Comparison of ENCODE assay signal across 21 cellular contexts in the genomic region with DNA sequence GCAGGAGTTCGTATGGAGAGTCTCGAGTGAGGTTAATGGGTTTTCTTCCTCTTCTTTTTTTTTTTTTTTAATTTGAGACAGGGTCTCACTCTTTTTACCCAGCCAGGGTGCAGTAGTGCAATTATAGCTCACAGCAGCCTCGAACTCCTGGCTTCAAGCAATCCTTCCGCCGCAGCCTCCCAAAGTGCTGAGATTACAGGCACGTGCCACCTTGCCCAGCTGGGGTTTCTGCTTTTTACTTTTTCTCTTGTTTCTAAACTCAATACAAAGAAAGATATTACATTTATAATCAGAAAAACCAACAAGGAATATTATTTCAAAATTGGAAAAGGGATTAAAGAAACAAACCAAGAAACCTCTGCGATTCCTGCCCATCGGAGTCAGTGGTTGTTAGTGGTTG.
DNase-seq lines count a peak whose midpoint lies in the region; ATAC-seq, FAIRE-seq and TF ChIP-seq lines count a peak whose summit lies in the region.
"Had no signal": no experiment of that assay in that cellular context is flagged by ENCODE, and none has a peak within 500 bp of the region (broad histone marks: within the 10 kb centered on the region; RNA-seq: fewer than 3 reads in every experiment).

No MANE protein-coding gene starts in this region.

- H3K79me2 ChIP-seq in HCT116 (ENCODE audit: insufficient read depth, low read length) (peaks cover 88% of the 10 kb centered on the region), astrocyte (ENCODE audit: insufficient read depth, low read length) (peaks cover 11% of the 10 kb centered on the region), smooth muscle cell (ENCODE audit: low read depth) (peaks cover 15% of the 10 kb centered on the region)

- FAIRE-seq in astrocyte (lab: Jason Lieb, UNC) = no peak
- no peak for FAIRE-seq in GM12892 (lab: Jason Lieb, UNC)
- FAIRE-seq: GM19239 had no signal

- POLR2A ChIA-PET in HCT116 (lab: Charles Lee) = no interaction called here

- H3K79me1 ChIP-seq in mesenchymal stem cell (replicated peaks; ENCODE audit: low read length, poor library complexity, severe bottlenecking) = peaks cover 9% of the 10 kb centered on the region

- H3K36me3 Mint-ChIP-seq in astrocyte (ENCODE audit: low read depth, unreplicated experiment) = no peaks in the 10 kb centered on the region
- H3K36me3 Mint-ChIP-seq in nephron progenitor cell (ENCODE audit: low read depth) = no peaks in the 10 kb centered on the region
- H3K36me3 Mint-ChIP-seq: activated CD8-positive, alpha-beta memory T cell treated with anti-CD3 and anti-CD28 coated beads, Interleukin-2, amount 10 ng/mL, durations not matched to agents 7 days and 5 days had no signal

- peak overlapping the region in 1 of 2 experiments; percentile 100 for H2BK12ac ChIP-seq in mesenchymal stem cell (ENCODE audit: low read length in 2 of 2)

- H2BK120ac ChIP-seq in mesenchymal stem cell (ENCODE audit: low read depth, low read length) = peak overlapping the region; percentile 29

- no peak overlapping the region for H3K23ac ChIP-seq in mesenchymal stem cell (ENCODE audit: low read length in 2 of 2)

- H2BK15ac ChIP-seq in mesenchymal stem cell (ENCODE audit: low read depth, poor library complexity, severe bottlenecking) = peak overlapping the region; percentile 55

- H4K8ac ChIP-seq in mesenchymal stem cell (ENCODE audit: low read length) = peak overlapping the region; percentile 93

- H2AFZ ChIP-seq in HCT116 (ENCODE audit: low read depth, low read length, poor library complexity, severe bottlenecking) = no peak overlapping the region
- H2AFZ ChIP-seq in astrocyte (ENCODE audit: low read depth, low read length) = no peak overlapping the region
- H2AFZ ChIP-seq in mesenchymal stem cell (ENCODE audit: low read depth, low read length) = no peak overlapping the region
- no peak overlapping the region for H2AFZ ChIP-seq in smooth muscle cell (ENCODE audit: low read depth)

- H3K27me3 Mint-ChIP-seq in astrocyte (ENCODE audit: low read depth, unreplicated experiment) (peaks cover 2% of the 10 kb centered on the region), nephron progenitor cell (ENCODE audit: low read depth, poor library complexity) (peaks cover 9% of the 10 kb centered on the region)
- H3K27me3 Mint-ChIP-seq: activated CD8-positive, alpha-beta memory T cell treated with anti-CD3 and anti-CD28 coated beads, Interleukin-2, amount 10 ng/mL, durations not matched to agents 7 days and 5 days; stimulated activated naive CD8-positive, alpha-beta T cell treated with anti-CD3 and anti-CD28 coated beads, Interleukin-15, Interleukin-2, amounts not matched to agents 100 ng/mL and 50 ng/mL, for 24 hours had no signal

- H3K4me1 Mint-ChIP-seq in astrocyte (ENCODE audit: low read depth, unreplicated experiment) (peaks cover 49% of the 10 kb centered on the region), nephron progenitor cell (peaks cover 57% of the 10 kb centered on the region)

- H3K27me3 ChIP-seq in HCT116 (ENCODE audit: insufficient read depth, low read length) (no peaks in the 10 kb centered on the region), astrocyte (ENCODE audit: insufficient read depth, low read length) (no peaks in the 10 kb centered on the region), mesenchymal stem cell (ENCODE audit: control insufficient read depth in 1 of 2, insufficient read depth in 1 of 2, low read length in 2 of 2) (no peaks in the 10 kb centered on the region), smooth muscle cell (ENCODE audit: low read depth) (no peaks in the 10 kb centered on the region)
- H3K27me3 ChIP-seq: MG63 had no signal

- no peak overlapping the region for H2AK5ac ChIP-seq in mesenchymal stem cell (ENCODE audit: low read length, severe bottlenecking)

- H2BK5ac ChIP-seq in mesenchymal stem cell (ENCODE audit: low read depth, low read length, poor library complexity, severe bottlenecking) = peak overlapping the region; percentile 1

- no TSS peak for BruUV-seq in HCT116 (replicated peaks; lab: Mats Ljungman, UMichigan)

- 0 out of 2 replicates have a peak overlapping the region, but pooled peaks have one; percentile 27 for H3K9ac ChIP-seq in HCT116 (ENCODE audit: low read length)
- H3K9ac ChIP-seq in astrocyte (ENCODE audit: low read length) = peak overlapping the region; percentile 58
- peak overlapping the region; percentile 69 for H3K9ac ChIP-seq in mesenchymal stem cell (ENCODE audit: low read length)
- no peak overlapping the region for H3K9ac ChIP-seq in smooth muscle cell (ENCODE audit: low read depth)

- H3K9me3 ChIP-seq in HCT116 (ENCODE audit: control insufficient read depth in 1 of 2, insufficient read depth in 1 of 2, low read depth in 1 of 2, low read length in 2 of 2) (no peaks in the 10 kb centered on the region), astrocyte (ENCODE audit: insufficient read depth, low read depth, low read length) (no peaks in the 10 kb centered on the region), mesenchymal stem cell (ENCODE audit: control insufficient read depth, low read length) (no peaks in the 10 kb centered on the region), smooth muscle cell (replicated peaks; ENCODE audit: low read depth) (no peaks in the 10 kb centered on the region)
- H3K9me3 ChIP-seq: Caco-2, MG63, prostate gland had no signal

- peak overlapping the region; percentile 40 for H4K91ac ChIP-seq in mesenchymal stem cell (ENCODE audit: low read length)

- no peak for TF ChIP-seq POLR2A in HCT116 (IDR thresholded peaks at IDR 0.05; ENCODE audit: borderline replicate concordance, extremely low read depth, insufficient read depth, insufficient read length)
- TF ChIP-seq POLR2A in GM12892 (IDR thresholded peaks at IDR 0.05; ENCODE audit: low read depth, low read length) = no peak

- peaks cover 2 to 10% of the 10 kb centered on the region in 2 experiments; a peak in 1 of 4 replicates for H3K36me3 ChIP-seq in HCT116 (ENCODE audit: control insufficient read depth in 1 of 2, insufficient read depth in 2 of 2, low read length in 2 of 2)
- no peaks in the 10 kb centered on the region for H3K36me3 ChIP-seq in astrocyte (ENCODE audit: insufficient read depth, low read length)
- H3K36me3 ChIP-seq in mesenchymal stem cell (ENCODE audit: control insufficient read depth in 1 of 2, insufficient read depth in 2 of 2, low read depth in 1 of 2, low read length in 2 of 2) = peaks cover 0 to 23% of the 10 kb centered on the region in 2 experiments
- H3K36me3 ChIP-seq in smooth muscle cell (ENCODE audit: low read depth) = no peaks in the 10 kb centered on the region
- H3K36me3 ChIP-seq: prostate gland had no signal

- H3K9me3 Mint-ChIP-seq in astrocyte (ENCODE audit: unreplicated experiment) (no peaks in the 10 kb centered on the region), nephron progenitor cell (no peaks in the 10 kb centered on the region)
- H3K9me3 Mint-ChIP-seq: endodermal cell; HFFc6; stimulated activated naive CD8-positive, alpha-beta T cell treated with anti-CD3 and anti-CD28 coated beads, Interleukin-15, Interleukin-2, amounts not matched to agents 100 ng/mL and 50 ng/mL, for 24 hours had no signal

- CTCF ChIA-PET in HCT116 (lab: Charles Lee) = interaction anchor here (0.7 kb wide), 1 partner anchor 13 kb away, joined by 3 read pairs; no protein-coding TSS in a partner anchor

- H3K4me1 ChIP-seq in HCT116 (ENCODE audit: control insufficient read depth in 1 of 2, insufficient read depth in 2 of 2, low read length in 2 of 2) (peaks cover 42 to 68% of the 10 kb centered on the region in 2 experiments), astrocyte (ENCODE audit: insufficient read depth, low read length) (peaks cover 60% of the 10 kb centered on the region), mesenchymal stem cell (ENCODE audit: control insufficient read depth, insufficient read depth, low read depth, low read length) (peaks cover 67% of the 10 kb centered on the region), smooth muscle cell (ENCODE audit: low read depth) (peaks cover 32% of the 10 kb centered on the region)

- H3K14ac ChIP-seq in mesenchymal stem cell (ENCODE audit: low read length in 2 of 2) = no peak overlapping the region

- RAD21 ChIA-PET in HCT116 (lab: Charles Lee; ENCODE audit: low non-redundant PET in 1 of 2, low total read pairs in 2 of 2, uncharacterized antibody in 2 of 2, unreplicated experiment in 2 of 2) = no interaction called here

- TF ChIP-seq RAD21 in HCT116 (IDR thresholded peaks at IDR 0.05; ENCODE audit: low read depth) = no peak

- peaks cover 15% of the 10 kb centered on the region for H3F3A ChIP-seq in smooth muscle cell (ENCODE audit: low read depth)

- no peak overlapping the region for H3K4me3 ChIP-seq in HCT116 (replicated peaks in 1 of 2; ENCODE audit: low read depth in 1 of 2, low read length in 2 of 2)
- no peak overlapping the region for H3K4me3 ChIP-seq in astrocyte (ENCODE audit: insufficient read depth, low read depth, low read length)
- H3K4me3 ChIP-seq in mesenchymal stem cell (ENCODE audit: insufficient read depth in 1 of 2, low read depth in 1 of 2, low read length in 2 of 2) = peak overlapping the region in 1 of 2 experiments; percentile 44
- H3K4me3 ChIP-seq in smooth muscle cell = no peak overlapping the region
- H3K4me3 ChIP-seq: prostate gland had no signal

- H3K4me3 Mint-ChIP-seq in astrocyte (ENCODE audit: unreplicated experiment) (no peak overlapping the region), nephron progenitor cell (no peak overlapping the region)
- H3K4me3 Mint-ChIP-seq: activated CD8-positive, alpha-beta memory T cell treated with anti-CD3 and anti-CD28 coated beads, Interleukin-2, amount 10 ng/mL, durations not matched to agents 7 days and 5 days; endodermal cell; HFFc6; stimulated activated naive CD8-positive, alpha-beta T cell treated with anti-CD3 and anti-CD28 coated beads, Interleukin-15, Interleukin-2, amounts not matched to agents 100 ng/mL and 50 ng/mL, for 24 hours had no signal

- 95% methylated on average over 6 of the region's 8 CpGs for WGBS in mesenchymal stem cell
- WGBS in smooth muscle cell (ENCODE audit: low lambda C conversion rate) = 83% methylated on average over 8 of the region's 8 CpGs

- DNase-seq in HCT116 (ENCODE audit: low read depth, low spot score) (no peak), astrocyte (ENCODE audit: low read depth) (no peak), mesenchymal stem cell (no peak), smooth muscle cell (lab: John Stamatoyannopoulos, UW; ENCODE audit: unreplicated experiment) (no peak), nephron progenitor cell (no peak), GM12892 (ENCODE audit: insufficient read length) (no peak), NCI-H146 (lab: John Stamatoyannopoulos, UW) (no peak)
- DNase-seq: activated CD8-positive, alpha-beta memory T cell treated with anti-CD3 and anti-CD28 coated beads, Interleukin-2, amount 10 ng/mL, durations not matched to agents 7 days and 5 days; activated effector memory CD4-positive, alpha-beta T cell treated with Interleukin-2 at 50 U/mL for 16 hours; cerebellar nuclear complex; HFFc6; NCI-H1694 treated with DMSO at 0.1 percent for 48 hours; NK-92 treated with Interleukin-12 subunit alpha and Interleukin-12 subunit beta, amount 100 ng/mL, for 24 hours; T-helper 2 cell had no signal

- no peak overlapping the region for H3K27ac ChIP-seq in HCT116 (ENCODE audit: low read depth, low read length)
- peak overlapping the region; percentile 80 for H3K27ac ChIP-seq in astrocyte (ENCODE audit: low read depth, low read length)
- peak overlapping the region; percentile 73 for H3K27ac ChIP-seq in mesenchymal stem cell (ENCODE audit: low read length, poor library complexity, severe bottlenecking)
- peak overlapping the region; percentile 67 for H3K27ac ChIP-seq in smooth muscle cell (ENCODE audit: low read depth)

- H4K20me1 ChIP-seq in HCT116 (ENCODE audit: insufficient read depth) = no peaks in the 10 kb centered on the region
- H4K20me1 ChIP-seq in astrocyte (ENCODE audit: insufficient read depth, low read length) = no peaks in the 10 kb centered on the region
- no peaks in the 10 kb centered on the region for H4K20me1 ChIP-seq in smooth muscle cell (ENCODE audit: low read depth)

- TF ChIP-seq CTCF in HCT116 (IDR thresholded peaks at IDR 0.05 in 2 of 3, conservative IDR thresholded peaks at IDR 0.05 in 1 of 3; ENCODE audit: borderline replicate concordance in 1 of 3, insufficient read depth in 1 of 3, low read depth in 2 of 3, low read length in 2 of 3) (no peak), astrocyte (IDR thresholded peaks at IDR 0.05; ENCODE audit: insufficient read depth, low read depth, low read length) (no peak), smooth muscle cell (IDR thresholded peaks at IDR 0.05; ENCODE audit: borderline replicate concordance, insufficient read depth, poor library complexity, severe bottlenecking) (no peak), nephron progenitor cell (IDR thresholded peaks at IDR 0.05) (no peak)

- H3K18ac ChIP-seq in mesenchymal stem cell (ENCODE audit: low read depth in 1 of 2, low read length in 2 of 2) = peak overlapping the region; percentile 3 to 62

- H3K4me2 ChIP-seq in HCT116 (ENCODE audit: low read length) (0 out of 2 replicates have a peak overlapping the region, but pooled peaks have one; percentile 50), astrocyte (ENCODE audit: low read length) (peak overlapping the region; percentile 63), mesenchymal stem cell (ENCODE audit: low read length, poor library complexity, severe bottlenecking) (no peak overlapping the region), smooth muscle cell (peak overlapping the region; percentile 55)

- ATAC-seq in HCT116 (no peak), HG02763 (IDR thresholded peaks at IDR 0.05; ENCODE audit: unreplicated experiment) (no peak)
- ATAC-seq: activated CD8-positive, alpha-beta memory T cell treated with anti-CD3 and anti-CD28 coated beads, Interleukin-2, amount 10 ng/mL, durations not matched to agents 7 days and 5 days had no signal

- H3K4ac ChIP-seq in mesenchymal stem cell (ENCODE audit: low read depth in 1 of 2, low read length in 2 of 2) = peak overlapping the region in 1 of 2 experiments; percentile 16

- H3K9me2 ChIP-seq in HCT116 (ENCODE audit: insufficient read depth) = no peaks in the 10 kb centered on the region

- peak overlapping the region; percentile 78 for H3K27ac Mint-ChIP-seq in astrocyte (ENCODE audit: unreplicated experiment)
- H3K27ac Mint-ChIP-seq in nephron progenitor cell = no peak overlapping the region
- H3K27ac Mint-ChIP-seq: activated CD8-positive, alpha-beta memory T cell treated with anti-CD3 and anti-CD28 coated beads, Interleukin-2, amount 10 ng/mL, durations not matched to agents 7 days and 5 days had no signal

- intact Hi-C loops in HCT116 (cut with micrococcal nuclease) = no loop called here
